ENCODE assay signal across 1 cellular context in genomic region chr4:5036239-5036638, GRCh38.
TF ChIP-seq lines count a peak whose summit lies in the region.

No MANE protein-coding gene starts in this region.

TF ChIP-seq in K562, 482 proteins besides CTCF, POLR2A, EP300 and RAD21 (continued from another document and continues in another):
- TF ChIP-seq, protein P1, sequence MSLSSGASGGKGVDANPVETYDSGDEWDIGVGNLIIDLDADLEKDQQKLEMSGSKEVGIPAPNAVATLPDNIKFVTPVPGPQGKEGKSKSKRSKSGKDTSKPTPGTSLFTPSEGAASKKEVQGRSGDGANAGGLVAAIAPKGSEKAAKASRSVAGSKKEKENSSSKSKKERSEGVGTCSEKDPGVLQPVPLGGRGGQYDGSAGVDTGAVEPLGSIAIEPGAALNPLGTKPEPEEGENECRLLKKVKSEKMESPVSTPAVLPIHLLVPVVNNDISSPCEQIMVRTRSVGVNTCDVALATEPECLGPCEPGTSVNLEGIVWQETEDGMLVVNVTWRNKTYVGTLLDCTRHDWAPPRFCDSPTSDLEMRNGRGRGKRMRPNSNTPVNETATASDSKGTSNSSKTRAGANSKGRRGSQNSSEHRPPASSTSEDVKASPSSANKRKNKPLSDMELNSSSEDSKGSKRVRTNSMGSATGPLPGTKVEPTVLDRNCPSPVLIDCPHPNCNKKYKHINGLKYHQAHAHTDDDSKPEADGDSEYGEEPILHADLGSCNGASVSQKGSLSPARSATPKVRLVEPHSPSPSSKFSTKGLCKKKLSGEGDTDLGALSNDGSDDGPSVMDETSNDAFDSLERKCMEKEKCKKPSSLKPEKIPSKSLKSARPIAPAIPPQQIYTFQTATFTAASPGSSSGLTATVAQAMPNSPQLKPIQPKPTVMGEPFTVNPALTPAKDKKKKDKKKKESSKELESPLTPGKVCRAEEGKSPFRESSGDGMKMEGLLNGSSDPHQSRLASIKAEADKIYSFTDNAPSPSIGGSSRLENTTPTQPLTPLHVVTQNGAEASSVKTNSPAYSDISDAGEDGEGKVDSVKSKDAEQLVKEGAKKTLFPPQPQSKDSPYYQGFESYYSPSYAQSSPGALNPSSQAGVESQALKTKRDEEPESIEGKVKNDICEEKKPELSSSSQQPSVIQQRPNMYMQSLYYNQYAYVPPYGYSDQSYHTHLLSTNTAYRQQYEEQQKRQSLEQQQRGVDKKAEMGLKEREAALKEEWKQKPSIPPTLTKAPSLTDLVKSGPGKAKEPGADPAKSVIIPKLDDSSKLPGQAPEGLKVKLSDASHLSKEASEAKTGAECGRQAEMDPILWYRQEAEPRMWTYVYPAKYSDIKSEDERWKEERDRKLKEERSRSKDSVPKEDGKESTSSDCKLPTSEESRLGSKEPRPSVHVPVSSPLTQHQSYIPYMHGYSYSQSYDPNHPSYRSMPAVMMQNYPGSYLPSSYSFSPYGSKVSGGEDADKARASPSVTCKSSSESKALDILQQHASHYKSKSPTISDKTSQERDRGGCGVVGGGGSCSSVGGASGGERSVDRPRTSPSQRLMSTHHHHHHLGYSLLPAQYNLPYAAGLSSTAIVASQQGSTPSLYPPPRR (CRISPR knock-in tag; IDR thresholded peaks at IDR 0.05; ENCODE audit: borderline replicate concordance): no peak
- no peak for TF ChIP-seq NR2C2 (CRISPR knock-in tag; IDR thresholded peaks at IDR 0.05)
- TF ChIP-seq NR2C2 (tag; IDR thresholded peaks at IDR 0.05): no peak
- peak; percentile 67; the same call in 1 of the 2 replicates for TF ChIP-seq NBN (IDR thresholded peaks at IDR 0.05; ENCODE audit: low read depth)
- TF ChIP-seq CHCHD3 (CRISPR knock-in tag; IDR thresholded peaks at IDR 0.05): no peak
- no peak for TF ChIP-seq CGGBP1 (CRISPR knock-in tag; IDR thresholded peaks at IDR 0.05)
- peak; percentile 80 for TF ChIP-seq NFIC (IDR thresholded peaks at IDR 0.05)
- TF ChIP-seq RFX7 (CRISPR knock-in tag; IDR thresholded peaks at IDR 0.05): no peak
- no peak for TF ChIP-seq SNIP1 (IDR thresholded peaks at IDR 0.05; ENCODE audit: low read depth)
- TF ChIP-seq HDAC6 (IDR thresholded peaks at IDR 0.05; ENCODE audit: low read depth, low read length): no peak
- TF ChIP-seq FOXK2 (conservative IDR thresholded peaks at IDR 0.05 in 1 of 2, IDR thresholded peaks at IDR 0.05 in 1 of 2; ENCODE audit: low read depth in 2 of 2): peak; percentile 50 to 55; a peak in 2 of 4 replicates
- TF ChIP-seq POLR2G (IDR thresholded peaks at IDR 0.05; ENCODE audit: low read depth, low read length): no peak
- TF ChIP-seq HEY1 (CRISPR knock-in tag; IDR thresholded peaks at IDR 0.05; ENCODE audit: borderline replicate concordance): no peak
- TF ChIP-seq, protein P2, sequence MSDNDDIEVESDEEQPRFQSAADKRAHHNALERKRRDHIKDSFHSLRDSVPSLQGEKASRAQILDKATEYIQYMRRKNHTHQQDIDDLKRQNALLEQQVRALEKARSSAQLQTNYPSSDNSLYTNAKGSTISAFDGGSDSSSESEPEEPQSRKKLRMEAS (CRISPR knock-in tag; IDR thresholded peaks at IDR 0.05): no peak
- TF ChIP-seq HNRNPH1 (optimal IDR thresholded peaks at IDR 0.05; ENCODE audit: low read depth, low read length): no peak
- TF ChIP-seq SAFB (IDR thresholded peaks at IDR 0.05; ENCODE audit: borderline replicate concordance, low read depth, low read length): no peak
- TF ChIP-seq KAT8 (IDR thresholded peaks at IDR 0.05; ENCODE audit: low read depth): no peak
- TF ChIP-seq ZC3H11A (IDR thresholded peaks at IDR 0.05; ENCODE audit: low read depth, low read length): no peak
- no peak for TF ChIP-seq EWSR1 (IDR thresholded peaks at IDR 0.05; ENCODE audit: borderline replicate concordance, low read depth, partially characterized antibody)
- TF ChIP-seq HNRNPLL (IDR thresholded peaks at IDR 0.05; ENCODE audit: low read depth, low read length, poor library complexity, severe bottlenecking): no peak
- TF ChIP-seq TEAD2 (tag; IDR thresholded peaks at IDR 0.05): no peak
- no peak for TF ChIP-seq MYBL2 (IDR thresholded peaks at IDR 0.05; ENCODE audit: low read depth)
- TF ChIP-seq MYBL2 (CRISPR knock-in tag; IDR thresholded peaks at IDR 0.05; ENCODE audit: borderline replicate concordance): no peak
- TF ChIP-seq PRDM10 (IDR thresholded peaks at IDR 0.05; ENCODE audit: partially characterized antibody): no peak
- no peak for TF ChIP-seq RHOXF2B (CRISPR knock-in tag; conservative IDR thresholded peaks at IDR 0.05)
- no peak for TF ChIP-seq TSC22D4 (tag; IDR thresholded peaks at IDR 0.05)
- no peak for TF ChIP-seq FOXK1 (CRISPR knock-in tag; IDR thresholded peaks at IDR 0.05; ENCODE audit: borderline replicate concordance)
- TF ChIP-seq RNF2 (IDR thresholded peaks at IDR 0.05): 0 out of 2 replicates have a peak, but pooled peaks have one; percentile 36
- no peak for TF ChIP-seq SREBF2 (CRISPR knock-in tag; IDR thresholded peaks at IDR 0.05)
- TF ChIP-seq RBM25 (IDR thresholded peaks at IDR 0.05; ENCODE audit: low read depth, low read length, severe bottlenecking): no peak
- no peak for TF ChIP-seq OTX1 (CRISPR knock-in tag; IDR thresholded peaks at IDR 0.05)
- TF ChIP-seq TCFL5 (CRISPR knock-in tag; conservative IDR thresholded peaks at IDR 0.05): no peak
- no peak for TF ChIP-seq XRCC3 (IDR thresholded peaks at IDR 0.05)
- TF ChIP-seq SP2 (IDR thresholded peaks at IDR 0.05; ENCODE audit: extremely low read depth, low read depth, low read length, poor library complexity, severe bottlenecking): no peak
- no peak for TF ChIP-seq PCBP2 (IDR thresholded peaks at IDR 0.05; ENCODE audit: low read depth, low read length, poor library complexity, severe bottlenecking)
- no peak for TF ChIP-seq BDP1 (IDR thresholded peaks at IDR 0.05; ENCODE audit: insufficient read depth, insufficient read length)
- TF ChIP-seq SMAD4 (CRISPR knock-in tag; conservative IDR thresholded peaks at IDR 0.05): 0 out of 2 replicates have a peak, but pooled peaks have one; percentile 17
- no peak for TF ChIP-seq ARID2 (IDR thresholded peaks at IDR 0.05)
- TF ChIP-seq ZNF384 (IDR thresholded peaks at IDR 0.05; ENCODE audit: low read depth, low read length): no peak
- TF ChIP-seq ZNF133 (CRISPR knock-in tag; IDR thresholded peaks at IDR 0.05): no peak
- TF ChIP-seq ZNF274 (IDR thresholded peaks at IDR 0.05; ENCODE audit: borderline replicate concordance, low read depth, low read length): peak; percentile 3; the same call in 1 of the 2 replicates
- TF ChIP-seq TBL1XR1 (IDR thresholded peaks at IDR 0.05; ENCODE audit: low read length in 2 of 2): peak in 1 of 2 experiments; percentile 40; a peak in 1 of 4 replicates
- TF ChIP-seq CBX1 (IDR thresholded peaks at IDR 0.05; ENCODE audit: low read depth): no peak
- TF ChIP-seq, protein P3, sequence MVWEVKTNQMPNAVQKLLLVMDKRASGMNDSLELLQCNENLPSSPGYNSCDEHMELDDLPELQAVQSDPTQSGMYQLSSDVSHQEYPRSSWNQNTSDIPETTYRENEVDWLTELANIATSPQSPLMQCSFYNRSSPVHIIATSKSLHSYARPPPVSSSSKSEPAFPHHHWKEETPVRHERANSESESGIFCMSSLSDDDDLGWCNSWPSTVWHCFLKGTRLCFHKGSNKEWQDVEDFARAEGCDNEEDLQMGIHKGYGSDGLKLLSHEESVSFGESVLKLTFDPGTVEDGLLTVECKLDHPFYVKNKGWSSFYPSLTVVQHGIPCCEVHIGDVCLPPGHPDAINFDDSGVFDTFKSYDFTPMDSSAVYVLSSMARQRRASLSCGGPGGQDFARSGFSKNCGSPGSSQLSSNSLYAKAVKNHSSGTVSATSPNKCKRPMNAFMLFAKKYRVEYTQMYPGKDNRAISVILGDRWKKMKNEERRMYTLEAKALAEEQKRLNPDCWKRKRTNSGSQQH (CRISPR knock-in tag; IDR thresholded peaks at IDR 0.05): no peak
- no peak for TF ChIP-seq ZNF121 (CRISPR knock-in tag; conservative IDR thresholded peaks at IDR 0.05)
- TF ChIP-seq XRCC5 (IDR thresholded peaks at IDR 0.05; ENCODE audit: low read depth, low read length): no peak
- no peak for TF ChIP-seq KLF13 (tag; IDR thresholded peaks at IDR 0.05; ENCODE audit: borderline replicate concordance, low read depth)
- no peak for TF ChIP-seq KAT2B (IDR thresholded peaks at IDR 0.05; ENCODE audit: low read depth, low read length)
- TF ChIP-seq CBFB (CRISPR knock-in tag; IDR thresholded peaks at IDR 0.05): no peak
- TF ChIP-seq, protein P4, sequence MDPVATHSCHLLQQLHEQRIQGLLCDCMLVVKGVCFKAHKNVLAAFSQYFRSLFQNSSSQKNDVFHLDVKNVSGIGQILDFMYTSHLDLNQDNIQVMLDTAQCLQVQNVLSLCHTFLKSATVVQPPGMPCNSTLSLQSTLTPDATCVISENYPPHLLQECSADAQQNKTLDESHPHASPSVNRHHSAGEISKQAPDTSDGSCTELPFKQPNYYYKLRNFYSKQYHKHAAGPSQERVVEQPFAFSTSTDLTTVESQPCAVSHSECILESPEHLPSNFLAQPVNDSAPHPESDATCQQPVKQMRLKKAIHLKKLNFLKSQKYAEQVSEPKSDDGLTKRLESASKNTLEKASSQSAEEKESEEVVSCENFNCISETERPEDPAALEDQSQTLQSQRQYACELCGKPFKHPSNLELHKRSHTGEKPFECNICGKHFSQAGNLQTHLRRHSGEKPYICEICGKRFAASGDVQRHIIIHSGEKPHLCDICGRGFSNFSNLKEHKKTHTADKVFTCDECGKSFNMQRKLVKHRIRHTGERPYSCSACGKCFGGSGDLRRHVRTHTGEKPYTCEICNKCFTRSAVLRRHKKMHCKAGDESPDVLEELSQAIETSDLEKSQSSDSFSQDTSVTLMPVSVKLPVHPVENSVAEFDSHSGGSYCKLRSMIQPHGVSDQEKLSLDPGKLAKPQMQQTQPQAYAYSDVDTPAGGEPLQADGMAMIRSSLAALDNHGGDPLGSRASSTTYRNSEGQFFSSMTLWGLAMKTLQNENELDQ (CRISPR knock-in tag; IDR thresholded peaks at IDR 0.05; ENCODE audit: borderline replicate concordance): no peak
- TF ChIP-seq RCOR1 (IDR thresholded peaks at IDR 0.05; ENCODE audit: borderline replicate concordance in 1 of 2, low read depth in 2 of 2, low read length in 2 of 2): peak; percentile 61 to 79; a peak in 3 of 4 replicates
- TF ChIP-seq ADNP (tag; IDR thresholded peaks at IDR 0.05): no peak
- no peak for TF ChIP-seq ZNF764 (CRISPR knock-in tag; IDR thresholded peaks at IDR 0.05; ENCODE audit: low read depth)
- no peak for TF ChIP-seq ILK (tag; IDR thresholded peaks at IDR 0.05; ENCODE audit: borderline replicate concordance, low read depth)
- TF ChIP-seq RFX1 (IDR thresholded peaks at IDR 0.05): no peak
- no peak for TF ChIP-seq HOXB6 (CRISPR knock-in tag; IDR thresholded peaks at IDR 0.05; ENCODE audit: borderline replicate concordance)
